ENCODE assay signal across 26 cellular contexts in genomic region chr2:207722773-207723424, GRCh38. TPM values are rescaled to one million over a fixed set of nuclear protein-coding genes. Genes with fewer than 3 reads are reported as not detected.
DNase-seq lines count a peak whose midpoint lies in the region; ATAC-seq, FAIRE-seq and TF ChIP-seq lines count a peak whose summit lies in the region.
"Had no signal": no experiment of that assay in that cellular context is flagged by ENCODE, and none has a peak within 500 bp of the region (broad histone marks: within the 10 kb centered on the region; RNA-seq: fewer than 3 reads in every experiment).

No MANE protein-coding gene starts in this region.

- peak overlapping the region; percentile 15 for H3K4me3 Mint-ChIP-seq in activated naive CD8-positive, alpha-beta T cell treated with anti-CD3 and anti-CD28 coated beads, Interleukin-2, amount 50 U/mL, for 24 hours
- no peak overlapping the region for H3K4me3 Mint-ChIP-seq in endothelial cell (ENCODE audit: unreplicated experiment)
- H3K4me3 Mint-ChIP-seq: CD14-positive monocyte, endodermal cell, H9 had no signal

- no peak overlapping the region for H3K9ac ChIP-seq in HepG2 (ENCODE audit: insufficient read depth, low read depth, low read length)

- H3K4me3 ChIP-seq in HepG2 (replicated peaks in 1 of 3; ENCODE audit: insufficient read depth in 1 of 3, low read depth in 2 of 3, low read length in 3 of 3) (no peak overlapping the region), right lobe of liver (no peak overlapping the region), PC-9 (peak overlapping the region; percentile 18; the same call in 1 of the 2 replicates), foreskin fibroblast (ENCODE audit: low read depth in 1 of 2, low read length in 2 of 2) (no peak overlapping the region), brain microvascular endothelial cell (ENCODE audit: low read depth, low read length) (no peak overlapping the region)
- H3K4me3 ChIP-seq: esophagus squamous epithelium, gastrocnemius medialis had no signal

- no peaks in the 10 kb centered on the region for H3K9me3 Mint-ChIP-seq in activated naive CD8-positive, alpha-beta T cell treated with anti-CD3 and anti-CD28 coated beads, Interleukin-2, amount 50 U/mL, for 24 hours
- H3K9me3 Mint-ChIP-seq in endothelial cell (ENCODE audit: unreplicated experiment), result no peaks in the 10 kb centered on the region
- H3K9me3 Mint-ChIP-seq: endodermal cell, H9 had no signal

- POLR2A ChIA-PET in HepG2 (lab: Yijun Ruan, JAX) (interaction anchor here (3.9 kb wide), 1 partner anchor 11 kb away, joined by 32 read pairs; the partner anchor contains the start of gene CCNYL1), PC-9 (lab: Charles Lee; ENCODE audit: unreplicated experiment) (interaction anchor here (0.6 to 0.9 kb wide), 2 partner anchors 12 to 53 kb away, joined by 4 to 5 read pairs; partner anchors contain the start of gene CCNYL1)

- ATAC-seq in HepG2, result no peak
- no peak for ATAC-seq in right lobe of liver
- ATAC-seq in activated naive CD8-positive, alpha-beta T cell treated with anti-CD3 and anti-CD28 coated beads, Interleukin-2, amount 50 U/mL, for 24 hours, result no peak
- ATAC-seq: gastrocnemius medialis, left lobe of liver, sciatic nerve had no signal

- H3K36me3 ChIP-seq in HepG2 (replicated peaks in 1 of 2; ENCODE audit: control insufficient read depth in 1 of 2, insufficient read depth in 2 of 2, low read length in 2 of 2), result peaks cover 3 to 15% of the 10 kb centered on the region in 2 experiments; a peak in 3 of 5 replicates
- H3K36me3 ChIP-seq in right lobe of liver, result no peaks in the 10 kb centered on the region
- no peaks in the 10 kb centered on the region; the same call in none of the 2 replicates for H3K36me3 ChIP-seq in PC-9 (ENCODE audit: low read depth)
- H3K36me3 ChIP-seq in brain microvascular endothelial cell (replicated peaks), result peaks cover 2% of the 10 kb centered on the region
- H3K36me3 ChIP-seq: esophagus squamous epithelium, gastrocnemius medialis had no signal

- H2AFZ ChIP-seq in HepG2 (ENCODE audit: low read length) (no peak overlapping the region), PC-9 (no peak overlapping the region)

- TF ChIP-seq RAD21 in HepG2 (CRISPR knock-in tag; IDR thresholded peaks at IDR 0.05), result no peak

- peaks cover 49% of the 10 kb centered on the region for H3F3A ChIP-seq in PC-9 (ENCODE audit: insufficient read depth, low read depth)

- TF ChIP-seq EP300 in HepG2 (IDR thresholded peaks at IDR 0.05; ENCODE audit: low read depth in 2 of 2, low read length in 2 of 2), result no peak
- TF ChIP-seq EP300 in HepG2 (CRISPR knock-in tag; IDR thresholded peaks at IDR 0.05; ENCODE audit: borderline replicate concordance), result no peak

- peaks cover 51% of the 10 kb centered on the region for H3K4me1 Mint-ChIP-seq in activated naive CD8-positive, alpha-beta T cell treated with anti-CD3 and anti-CD28 coated beads, Interleukin-2, amount 50 U/mL, for 24 hours
- no peaks in the 10 kb centered on the region for H3K4me1 Mint-ChIP-seq in endothelial cell (ENCODE audit: unreplicated experiment)

- H3K36me3 Mint-ChIP-seq in activated naive CD8-positive, alpha-beta T cell treated with anti-CD3 and anti-CD28 coated beads, Interleukin-2, amount 50 U/mL, for 24 hours (ENCODE audit: low read depth), result no peaks in the 10 kb centered on the region
- H3K36me3 Mint-ChIP-seq in endothelial cell (ENCODE audit: low read depth, unreplicated experiment), result peaks cover 8% of the 10 kb centered on the region

- TF ChIP-seq CTCF in HepG2 (CRISPR knock-in tag; IDR thresholded peaks at IDR 0.05), result no peak
- no peak for TF ChIP-seq CTCF in right lobe of liver (IDR thresholded peaks at IDR 0.05)
- TF ChIP-seq CTCF in PC-9 (conservative IDR thresholded peaks at IDR 0.05), result no peak
- no peak for TF ChIP-seq CTCF in foreskin fibroblast (IDR thresholded peaks at IDR 0.05; ENCODE audit: low read depth, low read length)
- no peak for TF ChIP-seq CTCF in brain microvascular endothelial cell (IDR thresholded peaks at IDR 0.05; ENCODE audit: low read depth, low read length, missing control alignments)
- no peak for TF ChIP-seq CTCF in endothelial cell (IDR thresholded peaks at IDR 0.05; ENCODE audit: unreplicated experiment)

- intact Hi-C loops in HepG2 (cut with micrococcal nuclease; ENCODE audit: unreplicated experiment) (no loop called here), right lobe of liver (cut with DNase I) (no loop called here), PC-9 (cut with micrococcal nuclease; ENCODE audit: unreplicated experiment) (loop anchor here (1.0 to 10.0 kb wide), 2 partner anchors 91 to 738 kb away; no protein-coding TSS in a partner anchor)

- FAIRE-seq in HepG2 (lab: Jason Lieb, UNC), result no peak

- H3K9me2 ChIP-seq in PC-9 (ENCODE audit: insufficient read depth), result no peaks in the 10 kb centered on the region

- H3K4me1 ChIP-seq in HepG2 (ENCODE audit: insufficient read depth, low read length), result peaks cover 37% of the 10 kb centered on the region
- H3K4me1 ChIP-seq in right lobe of liver, result peaks cover 0 to 7% (median 3%) of the 10 kb centered on the region in 4 donors
- peaks cover 67% of the 10 kb centered on the region for H3K4me1 ChIP-seq in PC-9 (replicated peaks; ENCODE audit: insufficient read depth)
- H3K4me1 ChIP-seq: gastrocnemius medialis had no signal

- no peaks in the 10 kb centered on the region for H3K27me3 Mint-ChIP-seq in activated naive CD8-positive, alpha-beta T cell treated with anti-CD3 and anti-CD28 coated beads, Interleukin-2, amount 50 U/mL, for 24 hours
- no peaks in the 10 kb centered on the region for H3K27me3 Mint-ChIP-seq in endothelial cell (ENCODE audit: unreplicated experiment)

- 96% methylated on average over 7 of the region's 7 CpGs for WGBS in HepG2 (ENCODE audit: low lambda C conversion rate)
- 68% methylated on average over 5 of the region's 7 CpGs for WGBS in right lobe of liver (ENCODE audit: insufficient coverage, low coverage, low lambda C conversion rate, missing lambda C conversion rate)

- no peak for DNase-seq in HepG2 (ENCODE audit: low spot score)
- DNase-seq in right lobe of liver, result no peak
- DNase-seq in PC-9, result peak in 1 of 2 experiments; percentile 41
- DNase-seq in activated naive CD8-positive, alpha-beta T cell treated with anti-CD3 and anti-CD28 coated beads, Interleukin-2, amount 50 U/mL, for 24 hours, result no peak
- DNase-seq in foreskin fibroblast, result no peak
- no peak for DNase-seq in brain microvascular endothelial cell
- no peak for DNase-seq in endothelial cell (ENCODE audit: low spot score)
- DNase-seq: activated CD4-positive, alpha-beta T cell treated with anti-CD3 and anti-CD28 coated beads, Interleukin-2, amount 50 U/mL, for 4 hours; aorta; caudate nucleus; DND-41; endodermal cell; esophagus squamous epithelium; gastrocnemius medialis; H9; hippocampal formation; KG1; mesenchymal stem cell; MM.1S; NCI-H2029 treated with DMSO at 0.1 percent for 48 hours; NCI-H69; stimulated activated CD4-positive, alpha-beta T cell treated with anti-CD3 and anti-CD28 coated beads, Interleukin-12 subunit alpha, Interleukin-12 subunit beta, amount 100 ng/mL, for 4 hours; stimulated activated CD4-positive, alpha-beta T cell treated with anti-CD3 and anti-CD28 coated beads, Interleukin-4, amount 100 ng/mL, for 1 hour had no signal

- H4K20me1 ChIP-seq in HepG2 (ENCODE audit: insufficient read depth, low read length), result no peaks in the 10 kb centered on the region
- H4K20me1 ChIP-seq in PC-9 (ENCODE audit: insufficient read depth), result no peaks in the 10 kb centered on the region

- no peak overlapping the region for H3K4me2 ChIP-seq in HepG2 (ENCODE audit: low read depth, low read length)
- H3K4me2 ChIP-seq in PC-9, result peak overlapping the region; percentile 46

- no peak overlapping the region for H3K27ac ChIP-seq in HepG2 (ENCODE audit: extremely low read length, insufficient read depth, low read length)
- no peak overlapping the region for H3K27ac ChIP-seq in right lobe of liver
- H3K27ac ChIP-seq in PC-9, result peak overlapping the region; percentile 88
- no peak overlapping the region for H3K27ac ChIP-seq in brain microvascular endothelial cell
- H3K27ac ChIP-seq: esophagus squamous epithelium, gastrocnemius medialis had no signal

- TF ChIP-seq POLR2A in HepG2 (IDR thresholded peaks at IDR 0.05; ENCODE audit: insufficient read depth in 1 of 2, low read depth in 2 of 2, low read length in 2 of 2) (no peak), right lobe of liver (IDR thresholded peaks at IDR 0.05) (no peak)

- peak overlapping the region; percentile 77 for H3K27ac Mint-ChIP-seq in activated naive CD8-positive, alpha-beta T cell treated with anti-CD3 and anti-CD28 coated beads, Interleukin-2, amount 50 U/mL, for 24 hours
- no peak overlapping the region for H3K27ac Mint-ChIP-seq in endothelial cell (ENCODE audit: unreplicated experiment)
- H3K27ac Mint-ChIP-seq: endodermal cell had no signal

- in situ Hi-C loops in HepG2 (cut with HindIII; ENCODE audit: extremely low pct_ligation_motif_present, low pct_unique_long_range_greater_than_20kb), result loop anchor here (10.0 to 25.0 kb wide), 2 partner anchors 188 to 539 kb away; partner anchors contain the start of genes IDH1 and PIKFYVE
- in situ Hi-C loops in brain microvascular endothelial cell (cut with HindIII; ENCODE audit: low pct_ligation_motif_present, low sequenced_read_pairs), result no loop called here

- H3K79me2 ChIP-seq in HepG2 (ENCODE audit: insufficient read depth, low read length) (peaks cover 34% of the 10 kb centered on the region), PC-9 (ENCODE audit: low read depth) (peaks cover 85% of the 10 kb centered on the region)

- no TSS peak for BruUV-seq in HepG2 (replicated peaks; lab: Mats Ljungman, UMichigan)
- BruUV-seq in PC-9 (replicated peaks; lab: Mats Ljungman, UMichigan), result no TSS peak

- no peaks in the 10 kb centered on the region for H3K27me3 ChIP-seq in HepG2 (ENCODE audit: control insufficient read depth in 1 of 2, insufficient read depth in 2 of 2, low read length in 2 of 2)
- no peaks in the 10 kb centered on the region for H3K27me3 ChIP-seq in right lobe of liver
- H3K27me3 ChIP-seq in PC-9 (ENCODE audit: insufficient read depth, low read depth), result no peaks in the 10 kb centered on the region
- no peaks in the 10 kb centered on the region for H3K27me3 ChIP-seq in brain microvascular endothelial cell (replicated peaks)
- H3K27me3 ChIP-seq: esophagus squamous epithelium, gastrocnemius medialis had no signal

- H3K9me3 ChIP-seq in HepG2 (ENCODE audit: low read length) (no peaks in the 10 kb centered on the region), right lobe of liver (no peaks in the 10 kb centered on the region), PC-9 (ENCODE audit: insufficient read depth, low read depth) (no peaks in the 10 kb centered on the region)
- H3K9me3 ChIP-seq: esophagus squamous epithelium, gastrocnemius medialis had no signal

- CTCF ChIA-PET in HepG2 (lab: Yijun Ruan, JAX; ENCODE audit: low intra/inter-chr PET ratio, low total read pairs) (no interaction called here), PC-9 (lab: Charles Lee) (no interaction called here)

RNA-seq across cellular contexts. Expression of gene CCNYL1, which starts 11.5 kb away (rescaled TPM):
- total RNA-seq in HepG2 (2016; rRNA removed; fragmentation: Illumina TruSeq; extraction: Trizol) (12.5 and 20.2 TPM in 2 replicates), right lobe of liver (10 to 100 TPM in 2 of 6 experiments, 1 to 10 TPM in 4; 7.1 to 11.9 (median 9.4) TPM), PC-9 (2021) (21.8 and 24.8 TPM in 2 replicates), endothelial cell (ENCODE audit: unreplicated experiment) (75.5 TPM)
- 27.0 and 29.5 TPM in 2 replicates for total RNA-seq in HepG2 (2016; cell fraction: cytosol; rRNA removed; fragmentation: Illumina TruSeq; extraction: Trizol; ENCODE audit: low read depth)
- 10.0 and 17.8 TPM in 2 replicates for total RNA-seq in HepG2 (2016; cell fraction: insoluble cytoplasmic fraction; rRNA removed; fragmentation: Illumina TruSeq; extraction: Trizol)
- 33.7 and 38.3 TPM in 2 replicates for total RNA-seq in HepG2 (2016; cell fraction: membrane; rRNA removed; fragmentation: Illumina TruSeq; extraction: Trizol)
- 16.4 and 19.2 TPM in 2 replicates for total RNA-seq in HepG2 (2016; cell fraction: nucleus; rRNA removed; fragmentation: Illumina TruSeq; extraction: Trizol)
- 13.8 and 16.2 TPM in 2 replicates for polyA plus RNA-seq in HepG2 (2011; rRNA removed)
- 6.9 and 11.0 TPM in 2 replicates for polyA plus RNA-seq in HepG2 (2011; cell fraction: cytosol; rRNA removed)
- 9.8 and 10.3 TPM in 2 replicates for polyA plus RNA-seq in HepG2 (2011; cell fraction: nucleus; rRNA removed)
- polyA plus RNA-seq in HepG2 (2012), result 17.2 and 21.4 TPM in 2 replicates
- 43.2 and 48.7 TPM in 2 replicates for polyA plus RNA-seq in HepG2 (2016; cell fraction: cytosol; fragmentation: Illumina TruSeq; extraction: Trizol; ENCODE audit: low read depth)
- 35.4 and 41.7 TPM in 2 replicates for polyA plus RNA-seq in HepG2 (2016; cell fraction: insoluble cytoplasmic fraction; fragmentation: Illumina TruSeq; extraction: Trizol; ENCODE audit: low read depth)
- 77.8 and 84.1 TPM in 2 replicates for polyA plus RNA-seq in HepG2 (2016; cell fraction: membrane; fragmentation: Illumina TruSeq; extraction: Trizol; ENCODE audit: low read depth)
- polyA plus RNA-seq in HepG2 (2016; cell fraction: nucleus; fragmentation: Illumina TruSeq; extraction: Trizol; ENCODE audit: insufficient read depth, low read depth), result 34.4 and 39.4 TPM in 2 replicates
- 3.2 and 9.0 TPM in 2 replicates for polyA minus RNA-seq in HepG2 (2011; rRNA and poly(A)+ RNA removed; ENCODE audit: low replicate concordance)
- polyA minus RNA-seq in HepG2 (2011; cell fraction: cytosol; rRNA and poly(A)+ RNA removed), result 16.2 and 19.4 TPM in 2 replicates
- polyA minus RNA-seq in HepG2 (2011; cell fraction: nucleus; rRNA and poly(A)+ RNA removed), result 19.1 and 23.7 TPM in 2 replicates

RNA-seq across cellular contexts. Expression of gene FZD5, which starts 46.8 kb away (rescaled TPM):
- total RNA-seq in HepG2 (2016; rRNA removed; fragmentation: Illumina TruSeq; extraction: Trizol) (28.9 and 34.3 TPM in 2 replicates), right lobe of liver (10 to 100 TPM; 18.5 to 37.4 (median 29.3) TPM), PC-9 (2021) (5.6 and 6.8 TPM in 2 replicates), endothelial cell (ENCODE audit: unreplicated experiment) (9.3 TPM)
- total RNA-seq in HepG2 (2016; cell fraction: cytosol; rRNA removed; fragmentation: Illumina TruSeq; extraction: Trizol; ENCODE audit: low read depth), result 3.1 and 4.0 TPM in 2 replicates
- 27.1 and 33.9 TPM in 2 replicates for total RNA-seq in HepG2 (2016; cell fraction: insoluble cytoplasmic fraction; rRNA removed; fragmentation: Illumina TruSeq; extraction: Trizol)
- 17.9 and 18.6 TPM in 2 replicates for total RNA-seq in HepG2 (2016; cell fraction: membrane; rRNA removed; fragmentation: Illumina TruSeq; extraction: Trizol)
- total RNA-seq in HepG2 (2016; cell fraction: nucleus; rRNA removed; fragmentation: Illumina TruSeq; extraction: Trizol), result 49.9 and 55.0 TPM in 2 replicates
- 25.3 and 29.1 TPM in 2 replicates for polyA plus RNA-seq in HepG2 (2011; rRNA removed)
- 17.7 and 21.9 TPM in 2 replicates for polyA plus RNA-seq in HepG2 (2011; cell fraction: cytosol; rRNA removed)
- polyA plus RNA-seq in HepG2 (2011; cell fraction: nucleus; rRNA removed), result 46.8 and 48.3 TPM in 2 replicates
- polyA plus RNA-seq in HepG2 (2012), result 41.5 and 51.6 TPM in 2 replicates
- polyA plus RNA-seq in HepG2 (2016; cell fraction: cytosol; fragmentation: Illumina TruSeq; extraction: Trizol; ENCODE audit: low read depth), result 1.9 and 2.0 TPM in 2 replicates
- 21.1 and 22.9 TPM in 2 replicates for polyA plus RNA-seq in HepG2 (2016; cell fraction: insoluble cytoplasmic fraction; fragmentation: Illumina TruSeq; extraction: Trizol; ENCODE audit: low read depth)
- 6.8 and 7.4 TPM in 2 replicates for polyA plus RNA-seq in HepG2 (2016; cell fraction: membrane; fragmentation: Illumina TruSeq; extraction: Trizol; ENCODE audit: low read depth)
- polyA plus RNA-seq in HepG2 (2016; cell fraction: nucleus; fragmentation: Illumina TruSeq; extraction: Trizol; ENCODE audit: insufficient read depth, low read depth), result 38.4 and 40.1 TPM in 2 replicates
- 4.3 and 130 TPM in 2 replicates for polyA minus RNA-seq in HepG2 (2011; rRNA and poly(A)+ RNA removed; ENCODE audit: low replicate concordance)
- 61.0 and 69.9 TPM in 2 replicates for polyA minus RNA-seq in HepG2 (2011; cell fraction: cytosol; rRNA and poly(A)+ RNA removed)
- polyA minus RNA-seq in HepG2 (2011; cell fraction: nucleus; rRNA and poly(A)+ RNA removed), result 116 and 135 TPM in 2 replicates
